In the genomic region with DNA sequence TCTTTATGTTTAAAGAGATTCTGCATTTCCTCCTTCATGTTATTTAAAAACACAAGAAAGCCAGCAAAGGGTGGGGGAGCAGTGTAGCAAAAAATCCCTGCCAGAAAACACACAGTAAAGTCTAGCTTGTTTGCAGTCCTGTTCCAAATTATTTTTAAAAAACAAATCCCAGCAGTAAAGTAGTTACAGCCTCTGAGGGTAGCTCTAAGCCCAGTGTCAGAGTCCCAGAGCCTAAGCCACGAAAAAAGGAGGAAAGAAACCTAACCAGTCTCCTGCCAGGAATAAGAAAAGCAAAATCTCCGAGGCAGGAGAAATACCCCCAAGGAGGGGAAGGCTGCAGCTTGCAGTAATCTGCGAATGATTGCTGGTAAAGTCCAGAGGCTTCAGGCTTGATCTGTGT, we compare ENCODE assay signal across 10 cellular contexts.
DNase-seq lines count a peak whose midpoint lies in the region; ATAC-seq, FAIRE-seq and TF ChIP-seq lines count a peak whose summit lies in the region.
"Had no signal": no experiment of that assay in that cellular context is flagged by ENCODE, and none has a peak within 500 bp of the region (broad histone marks: within the 10 kb centered on the region; RNA-seq: fewer than 3 reads in every experiment).

No MANE protein-coding gene starts in this region.

- FAIRE-seq in keratinocyte (lab: Jason Lieb, UNC), result peak; percentile 32

- H3K79me2 ChIP-seq in keratinocyte (ENCODE audit: control insufficient read depth, insufficient read depth, low read length), result peaks cover 3% of the 10 kb centered on the region

- H3K9me1 ChIP-seq in keratinocyte (ENCODE audit: control insufficient read depth, extremely low read depth, insufficient read depth, low read length), result no peaks in the 10 kb centered on the region

- peak overlapping the region; percentile 71 for H3K4me2 ChIP-seq in keratinocyte (ENCODE audit: control insufficient read depth, extremely low read depth, insufficient read depth, low read depth, low read length)

- dilution Hi-C loops in keratinocyte (cut with MboI; ENCODE audit: extremely low pct_ligation_motif_present, low sequenced_read_pairs), result no loop called here

- H3K4me1 ChIP-seq in keratinocyte (ENCODE audit: control insufficient read depth, extremely low read depth, insufficient read depth, low read length) (peaks cover 60% of the 10 kb centered on the region), sigmoid colon (peaks cover 0 to 59% (median 42%) of the 10 kb centered on the region in 4 donors)

- no peak for TF ChIP-seq POLR2A in sigmoid colon (IDR thresholded peaks at IDR 0.05)

- H3K4me3 ChIP-seq in H7 (ENCODE audit: insufficient read depth, low read depth, low read length), result no peak overlapping the region
- H3K4me3 ChIP-seq in dorsolateral prefrontal cortex, result peak overlapping the region in 55 of 59 donors; percentile 1 to 60 (median 42)
- peak overlapping the region in 2 of 3 experiments; percentile 41 to 47 for H3K4me3 ChIP-seq in keratinocyte (ENCODE audit: control insufficient read depth in 2 of 3, extremely low read depth in 1 of 3, insufficient read depth in 2 of 3, low read depth in 1 of 3, low read length in 3 of 3)
- H3K4me3 ChIP-seq in sigmoid colon, result peak overlapping the region; percentile 5 to 43 (median 35)

- no peaks in the 10 kb centered on the region for H3K9me3 ChIP-seq in keratinocyte (ENCODE audit: control insufficient read depth, low read depth, low read length)
- H3K9me3 ChIP-seq in sigmoid colon, result no peaks in the 10 kb centered on the region

- H3K27ac ChIP-seq in dorsolateral prefrontal cortex (peak overlapping the region in 58 of 59 donors; percentile 39 to 93 (median 80)), keratinocyte (ENCODE audit: control insufficient read depth, insufficient read depth, low read length) (peak overlapping the region; percentile 78), sigmoid colon (peak overlapping the region; percentile 83 to 90 (median 85))
- H3K27ac ChIP-seq: HL-60 had no signal

- no peaks in the 10 kb centered on the region for H3K36me3 ChIP-seq in H7 (replicated peaks; ENCODE audit: control insufficient read depth, insufficient read depth, low read length)
- H3K36me3 ChIP-seq in keratinocyte (ENCODE audit: control insufficient read depth in 2 of 2, extremely low read depth in 1 of 2, insufficient read depth in 2 of 2, low read length in 2 of 2), result no peaks in the 10 kb centered on the region
- H3K36me3 ChIP-seq in sigmoid colon, result no peaks in the 10 kb centered on the region

- TF ChIP-seq CTCF in dorsolateral prefrontal cortex (IDR thresholded peaks at IDR 0.05 in 54 of 56, conservative IDR thresholded peaks at IDR 0.05 in 2 of 56; ENCODE audit: low read depth in 1 of 56, partially characterized antibody in 56 of 56) (no peak), keratinocyte (optimal IDR thresholded peaks at IDR 0.05 in 1 of 3, IDR thresholded peaks at IDR 0.05 in 1 of 3, conservative IDR thresholded peaks at IDR 0.05 in 1 of 3; ENCODE audit: extremely low read depth in 1 of 3, insufficient read depth in 2 of 3, low read length in 3 of 3) (no peak), sigmoid colon (IDR thresholded peaks at IDR 0.05) (no peak)

- peak; percentile 15 for DNase-seq in H7
- no peak for DNase-seq in dorsolateral prefrontal cortex
- DNase-seq in keratinocyte (ENCODE audit: low read depth, low spot score), result no peak
- DNase-seq in sigmoid colon, result no peak
- no peak for DNase-seq in stimulated activated CD4-positive, alpha-beta T cell treated with anti-CD3 and anti-CD28 coated beads, Interleukin-2, amount 100 ng/mL, for 48 hours
- DNase-seq: NCI-H1417 had no signal

- H4K20me1 ChIP-seq in keratinocyte (ENCODE audit: control insufficient read depth, extremely low read depth, insufficient read depth, low read length), result no peaks in the 10 kb centered on the region

- ATAC-seq in GM19455 (IDR thresholded peaks at IDR 0.05; ENCODE audit: unreplicated experiment) (no peak), GM18517 (IDR thresholded peaks at IDR 0.05; ENCODE audit: unreplicated experiment) (no peak), GM21390 (IDR thresholded peaks at IDR 0.05; ENCODE audit: unreplicated experiment) (no peak)

- 64 to 67% methylated on average over 3 of the region's 3 CpGs for WGBS in sigmoid colon, 2 donors

- H3K27me3 ChIP-seq in H7 (ENCODE audit: control insufficient read depth, insufficient read depth, low read length), result no peaks in the 10 kb centered on the region
- peaks cover 0 to 10% (median 0%) of the 10 kb centered on the region in 45 donors for H3K27me3 ChIP-seq in dorsolateral prefrontal cortex
- H3K27me3 ChIP-seq in keratinocyte (ENCODE audit: control insufficient read depth, extremely low read depth, insufficient read depth, low read length), result no peaks in the 10 kb centered on the region
- no peaks in the 10 kb centered on the region for H3K27me3 ChIP-seq in sigmoid colon

- H2AFZ ChIP-seq in keratinocyte (ENCODE audit: control insufficient read depth, low read length), result peak overlapping the region; percentile 96

- intact Hi-C loops in dorsolateral prefrontal cortex (cut with DNase I), result no loop called here
- intact Hi-C loops in sigmoid colon (cut with DNase I), result loop anchor here (5.0 to 10.0 kb wide), 4 partner anchors 74 to 367 kb away; a partner anchor contains a TSS

- H3K9ac ChIP-seq in keratinocyte (ENCODE audit: control insufficient read depth, extremely low read depth, insufficient read depth, low read length), result peak overlapping the region; percentile 82

- no peak for TF ChIP-seq EP300 in sigmoid colon (IDR thresholded peaks at IDR 0.05)
